Comparison of ENCODE assay signal across 8 cellular contexts in the genomic region with DNA sequence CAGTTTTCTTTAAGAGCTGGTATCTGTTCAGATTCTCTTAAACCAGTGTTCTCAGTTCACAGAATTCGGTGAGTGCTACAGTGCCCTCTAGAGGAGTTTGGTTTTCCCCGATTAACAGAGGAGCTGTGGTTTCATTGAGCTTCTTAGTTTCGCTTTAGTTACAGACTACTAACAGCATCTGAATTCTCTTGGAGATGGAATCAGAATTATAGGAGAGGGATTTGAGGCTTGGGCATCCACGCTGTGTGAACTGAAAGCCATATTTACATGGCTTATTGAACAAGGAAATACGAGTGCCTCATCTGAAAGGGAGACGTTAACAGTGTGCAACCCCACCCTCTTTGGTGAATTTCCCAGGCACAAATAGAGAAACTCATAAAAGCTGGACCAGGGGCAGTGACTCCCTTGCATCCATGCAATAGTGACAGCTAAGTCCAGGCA.
A peak's percentile ranks its signal among the peaks of the same experiment; 100 is the strongest.
DNase-seq lines count a peak whose midpoint lies in the region; ATAC-seq and TF ChIP-seq lines count a peak whose summit lies in the region.

No MANE protein-coding gene starts in this region.

- H3K36me3 ChIP-seq in mesenchymal stem cell (ENCODE audit: control insufficient read depth in 1 of 2, insufficient read depth in 2 of 2, low read depth in 1 of 2, low read length in 2 of 2): no peaks in the 10 kb centered on the region

- no peak overlapping the region for H2BK5ac ChIP-seq in mesenchymal stem cell (ENCODE audit: low read depth, low read length, poor library complexity, severe bottlenecking)

- peak overlapping the region; percentile 81 for H3K4me3 Mint-ChIP-seq in endothelial cell (ENCODE audit: unreplicated experiment)
- peak overlapping the region; percentile 85 for H3K4me3 Mint-ChIP-seq in type B pancreatic cell

- no peak overlapping the region for H2AFZ ChIP-seq in mesenchymal stem cell (ENCODE audit: low read depth, low read length)

- H2BK12ac ChIP-seq in mesenchymal stem cell (ENCODE audit: low read length in 2 of 2): peak overlapping the region in 1 of 2 experiments; percentile 52

- peak; percentile 70 for TF ChIP-seq CTCF in AG09309 (IDR thresholded peaks at IDR 0.05; ENCODE audit: control insufficient read depth, insufficient read depth, low read depth, low read length, missing control alignments)
- TF ChIP-seq CTCF in endothelial cell (IDR thresholded peaks at IDR 0.05; ENCODE audit: unreplicated experiment): peak; percentile 55
- peak; percentile 81 for TF ChIP-seq CTCF in type B pancreatic cell (conservative IDR thresholded peaks at IDR 0.05)

- no peak overlapping the region for H3K4ac ChIP-seq in mesenchymal stem cell (ENCODE audit: low read depth in 1 of 2, low read length in 2 of 2)

- H4K91ac ChIP-seq in mesenchymal stem cell (ENCODE audit: low read length): peak overlapping the region; percentile 50

- peak overlapping the region; percentile 79 for H3K4me2 ChIP-seq in mesenchymal stem cell (ENCODE audit: low read length, poor library complexity, severe bottlenecking)

- H2AK5ac ChIP-seq in mesenchymal stem cell (ENCODE audit: low read length, severe bottlenecking): no peak overlapping the region

- ATAC-seq in GM18502 (IDR thresholded peaks at IDR 0.05; ENCODE audit: poor library complexity, unreplicated experiment): peak; percentile 100
- ATAC-seq in HG02884 (IDR thresholded peaks at IDR 0.05; ENCODE audit: unreplicated experiment): peak; percentile 100
- peak; percentile 100 for ATAC-seq in SK-N-SH treated with all-trans-retinoic acid at 6 μM for 48 hours

- H3K9me3 Mint-ChIP-seq in endothelial cell (ENCODE audit: unreplicated experiment) (no peaks in the 10 kb centered on the region), type B pancreatic cell (peaks cover under 1% of the 10 kb centered on the region)

- peak; percentile 31 for DNase-seq in AG09309 (ENCODE audit: low read depth)
- DNase-seq in NCI-H128 (lab: John Stamatoyannopoulos, UW; ENCODE audit: unreplicated experiment): peak; percentile 71
- DNase-seq in endothelial cell (ENCODE audit: low spot score): peak; percentile 51
- peak; percentile 87 for DNase-seq in mesenchymal stem cell
- DNase-seq in type B pancreatic cell (ENCODE audit: extremely low spot score, unreplicated experiment): no peak

- peaks cover 1% of the 10 kb centered on the region for H3K9me3 ChIP-seq in mesenchymal stem cell (ENCODE audit: control insufficient read depth, low read length)

- peak overlapping the region; percentile 84 for H3K9ac ChIP-seq in mesenchymal stem cell (ENCODE audit: low read length)

- H3K27me3 Mint-ChIP-seq in endothelial cell (ENCODE audit: unreplicated experiment) (peaks cover 1% of the 10 kb centered on the region), type B pancreatic cell (no peaks in the 10 kb centered on the region)

- H3K27ac ChIP-seq in mesenchymal stem cell (ENCODE audit: low read length, poor library complexity, severe bottlenecking): no peak overlapping the region

- no peaks in the 10 kb centered on the region for H3K4me1 Mint-ChIP-seq in endothelial cell (ENCODE audit: unreplicated experiment)
- H3K4me1 Mint-ChIP-seq in type B pancreatic cell (ENCODE audit: unreplicated experiment): peaks cover 9% of the 10 kb centered on the region

- H2BK120ac ChIP-seq in mesenchymal stem cell (ENCODE audit: low read depth, low read length): no peak overlapping the region

- H3K4me1 ChIP-seq in mesenchymal stem cell (ENCODE audit: control insufficient read depth, insufficient read depth, low read depth, low read length): no peaks in the 10 kb centered on the region

- no peak overlapping the region for H3K23ac ChIP-seq in mesenchymal stem cell (ENCODE audit: low read length in 2 of 2)

- no peaks in the 10 kb centered on the region for H3K27me3 ChIP-seq in mesenchymal stem cell (ENCODE audit: control insufficient read depth in 1 of 2, insufficient read depth in 1 of 2, low read length in 2 of 2)

- H2BK15ac ChIP-seq in mesenchymal stem cell (ENCODE audit: low read depth, poor library complexity, severe bottlenecking): no peak overlapping the region

- H3K27ac Mint-ChIP-seq in endothelial cell (ENCODE audit: unreplicated experiment) (no peak overlapping the region), type B pancreatic cell (peak overlapping the region; percentile 77)

- H3K18ac ChIP-seq in mesenchymal stem cell (ENCODE audit: low read depth in 1 of 2, low read length in 2 of 2): peak overlapping the region in 1 of 2 experiments; percentile 21

- H3K79me1 ChIP-seq in mesenchymal stem cell (replicated peaks; ENCODE audit: low read length, poor library complexity, severe bottlenecking): no peaks in the 10 kb centered on the region

- H3K14ac ChIP-seq in mesenchymal stem cell (ENCODE audit: low read length in 2 of 2): no peak overlapping the region

- WGBS in mesenchymal stem cell: 7% methylated on average over 5 of the region's 6 CpGs

- H3K36me3 Mint-ChIP-seq in endothelial cell (ENCODE audit: low read depth, unreplicated experiment): no peaks in the 10 kb centered on the region
- no peaks in the 10 kb centered on the region for H3K36me3 Mint-ChIP-seq in type B pancreatic cell

- H3K4me3 ChIP-seq in AG09309 (ENCODE audit: control insufficient read depth, low read depth, low read length) (peak overlapping the region; percentile 40), mesenchymal stem cell (ENCODE audit: insufficient read depth in 1 of 2, low read depth in 1 of 2, low read length in 2 of 2) (peak overlapping the region in 1 of 2 experiments; percentile 81)

- H4K8ac ChIP-seq in mesenchymal stem cell (ENCODE audit: low read length): peak overlapping the region; percentile 64

TF ChIP-seq in SK-N-SH treated with all-trans-retinoic acid at 6 μM for 48 hours, 23 proteins besides CTCF, POLR2A, EP300 and RAD21:
- TF ChIP-seq SNAI2 (CRISPR knock-in tag; IDR thresholded peaks at IDR 0.05) (no peak), ESRRG (CRISPR knock-in tag; IDR thresholded peaks at IDR 0.05) (no peak), CSDC2 (CRISPR knock-in tag; IDR thresholded peaks at IDR 0.05) (no peak)
- TF ChIP-seq, protein P1, sequence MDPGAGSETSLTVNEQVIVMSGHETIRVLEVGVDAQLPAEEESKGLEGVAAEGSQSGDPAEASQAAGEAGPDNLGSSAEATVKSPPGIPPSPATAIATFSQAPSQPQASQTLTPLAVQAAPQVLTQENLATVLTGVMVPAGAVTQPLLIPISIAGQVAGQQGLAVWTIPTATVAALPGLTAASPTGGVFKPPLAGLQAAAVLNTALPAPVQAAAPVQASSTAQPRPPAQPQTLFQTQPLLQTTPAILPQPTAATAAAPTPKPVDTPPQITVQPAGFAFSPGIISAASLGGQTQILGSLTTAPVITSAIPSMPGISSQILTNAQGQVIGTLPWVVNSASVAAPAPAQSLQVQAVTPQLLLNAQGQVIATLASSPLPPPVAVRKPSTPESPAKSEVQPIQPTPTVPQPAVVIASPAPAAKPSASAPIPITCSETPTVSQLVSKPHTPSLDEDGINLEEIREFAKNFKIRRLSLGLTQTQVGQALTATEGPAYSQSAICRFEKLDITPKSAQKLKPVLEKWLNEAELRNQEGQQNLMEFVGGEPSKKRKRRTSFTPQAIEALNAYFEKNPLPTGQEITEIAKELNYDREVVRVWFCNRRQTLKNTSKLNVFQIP (CRISPR knock-in tag; IDR thresholded peaks at IDR 0.05; ENCODE audit: borderline replicate concordance, low read depth): no peak
